Comparison of ENCODE assay signal across 22 cellular contexts in the genomic region with DNA sequence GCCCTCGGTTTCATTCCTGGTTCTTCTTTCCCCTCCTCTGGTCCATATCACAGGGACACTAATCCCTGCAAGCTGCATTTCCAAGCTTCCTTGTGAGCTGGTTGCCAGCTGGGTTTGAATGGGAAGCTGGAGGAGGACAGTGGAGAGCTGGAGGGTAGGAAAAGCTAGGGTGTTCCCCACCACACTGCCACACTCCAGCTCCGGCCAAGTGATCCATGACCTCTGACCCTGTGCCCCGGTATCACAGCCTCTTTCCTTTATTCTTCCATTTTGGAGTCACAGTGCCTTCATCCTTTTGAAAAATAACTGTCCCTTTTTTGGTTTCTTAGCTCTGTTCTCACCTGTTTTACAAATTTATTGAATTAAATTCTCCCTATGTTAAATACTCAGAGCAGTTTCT. TPM values are rescaled to one million over a fixed set of nuclear protein-coding genes. Genes with fewer than 3 reads are reported as not detected.
DNase-seq lines count a peak whose midpoint lies in the region; ATAC-seq and TF ChIP-seq lines count a peak whose summit lies in the region.
"Had no signal": no experiment of that assay in that cellular context is flagged by ENCODE, and none has a peak within 500 bp of the region (broad histone marks: within the 10 kb centered on the region; RNA-seq: fewer than 3 reads in every experiment).

No MANE protein-coding gene starts in this region.

- intact Hi-C loops in CD4-positive, alpha-beta T cell (cut with DNase I, micrococcal nuclease) = loop anchor here in 1 of 2 experiments (2.0 to 10.0 kb wide), 3 partner anchors 53 to 959 kb away; a partner anchor contains a TSS
- intact Hi-C loops in psoas muscle (cut with DNase I) = no loop called here

- H3K27ac Mint-ChIP-seq in CD4-positive, alpha-beta T cell = peak overlapping the region; percentile 98
- peak overlapping the region; percentile 56 for H3K27ac Mint-ChIP-seq in central memory CD8-positive, alpha-beta T cell (ENCODE audit: low read depth)
- H3K27ac Mint-ChIP-seq: B cell, GM23338 had no signal

- ATAC-seq in CD4-positive, alpha-beta T cell (ENCODE audit: poor library complexity) = no peak
- no peak for ATAC-seq in central memory CD8-positive, alpha-beta T cell (replicated peaks; ENCODE audit: extremely low read depth, poor library complexity, severe bottlenecking)
- ATAC-seq in psoas muscle (no peak), GM19035 (IDR thresholded peaks at IDR 0.05; ENCODE audit: unreplicated experiment) (no peak)
- ATAC-seq: A549, GM23338 had no signal

- H3K27ac ChIP-seq in CD4-positive, alpha-beta T cell (ENCODE audit: low read depth, low read length) = no peak overlapping the region
- H3K27ac ChIP-seq in psoas muscle = peak overlapping the region; percentile 25
- H3K27ac ChIP-seq: A549, Peyer's patch, SJCRH30 had no signal

- no peak overlapping the region for H3K4me3 Mint-ChIP-seq in CD4-positive, alpha-beta T cell
- no peak overlapping the region for H3K4me3 Mint-ChIP-seq in central memory CD8-positive, alpha-beta T cell
- H3K4me3 Mint-ChIP-seq: B cell, CD14-positive monocyte, GM23338 had no signal

- peaks cover 7% of the 10 kb centered on the region for H3K4me1 ChIP-seq in psoas muscle
- H3K4me1 ChIP-seq: SJCRH30 had no signal

- no peaks in the 10 kb centered on the region for H3K36me3 ChIP-seq in psoas muscle (ENCODE audit: insufficient read depth in 1 of 2, low read depth in 1 of 2)
- H3K36me3 ChIP-seq: Peyer's patch, SJCRH30 had no signal

- no peaks in the 10 kb centered on the region for H3K9me3 ChIP-seq in CD4-positive, alpha-beta T cell (ENCODE audit: control insufficient read depth, low read length)
- H3K9me3 ChIP-seq in psoas muscle = no peaks in the 10 kb centered on the region
- H3K9me3 ChIP-seq: A549, Caco-2, Peyer's patch, SJCRH30 had no signal

- TF ChIP-seq CTCF in CD4-positive, alpha-beta T cell (IDR thresholded peaks at IDR 0.05) = no peak
- no peak for TF ChIP-seq CTCF in psoas muscle (IDR thresholded peaks at IDR 0.05)

- POLR2A ChIA-PET in CD4-positive, alpha-beta T cell (lab: Charles Lee) = interaction anchor here (1.1 to 7.1 kb wide), 3 partner anchors 14 to 1059 kb away, joined by 4 to 143 read pairs (median 4); a partner anchor contains a TSS

- no peaks in the 10 kb centered on the region for H3K27me3 ChIP-seq in CD4-positive, alpha-beta T cell (ENCODE audit: control insufficient read depth, insufficient read depth, low read length)
- H3K27me3 ChIP-seq in psoas muscle (ENCODE audit: insufficient read depth in 3 of 3, low read length in 2 of 3) = no peaks in the 10 kb centered on the region
- H3K27me3 ChIP-seq: Peyer's patch, SJCRH30 had no signal

- no peak overlapping the region for H3K4me3 ChIP-seq in psoas muscle
- H3K4me3 ChIP-seq: A549, GM23338, Peyer's patch, SJCRH30 had no signal

- H3K4me1 Mint-ChIP-seq in CD4-positive, alpha-beta T cell (ENCODE audit: low read depth) = peaks cover 33% of the 10 kb centered on the region
- H3K4me1 Mint-ChIP-seq in central memory CD8-positive, alpha-beta T cell = peaks cover 8% of the 10 kb centered on the region

- no peaks in the 10 kb centered on the region for H3K9me3 Mint-ChIP-seq in CD4-positive, alpha-beta T cell
- H3K9me3 Mint-ChIP-seq in central memory CD8-positive, alpha-beta T cell = no peaks in the 10 kb centered on the region

- WGBS in psoas muscle, 3 donors = 82 to 89% (median 83%) methylated on average over 3 of the region's 3 CpGs

- CTCF ChIA-PET in CD4-positive, alpha-beta T cell (lab: Charles Lee) = interaction anchor here (1.6 kb wide), 1 partner anchor 10 kb away, joined by 5 read pairs; no protein-coding TSS in a partner anchor

- no peak for DNase-seq in CD4-positive, alpha-beta T cell
- DNase-seq in NCI-H69 (lab: John Stamatoyannopoulos, UW) (peak; percentile 18), psoas muscle (no peak), NCI-H510A treated with DMSO at 0.1 percent for 48 hours (lab: John Stamatoyannopoulos, UW) (no peak), NOMO-1 (lab: John Stamatoyannopoulos, UW; ENCODE audit: unreplicated experiment in 2 of 2) (no peak)
- no peak for DNase-seq in central memory CD8-positive, alpha-beta T cell (ENCODE audit: low spot score in 2 of 2)
- DNase-seq: Caco-2, DMS 273 treated with DMSO at 0.1 percent for 48 hours, DMS79 treated with DMSO at 0.1 percent for 48 hours, HCEC 1CT, KG1, NCI-H1092 treated with DMSO at 0.1 percent for 48 hours, NCI-H1436 treated with DMSO at 0.1 percent for 48 hours, NCI-H1930, NCI-H748 treated with DMSO at 0.1 percent for 48 hours, Peyer's patch, SJCRH30 had no signal

- no peaks in the 10 kb centered on the region for H3K27me3 Mint-ChIP-seq in CD4-positive, alpha-beta T cell
- H3K27me3 Mint-ChIP-seq in central memory CD8-positive, alpha-beta T cell = no peaks in the 10 kb centered on the region
- H3K27me3 Mint-ChIP-seq: B cell had no signal

- peaks cover 11% of the 10 kb centered on the region for H3K36me3 Mint-ChIP-seq in CD4-positive, alpha-beta T cell (ENCODE audit: low read depth)
- peaks cover 16% of the 10 kb centered on the region for H3K36me3 Mint-ChIP-seq in central memory CD8-positive, alpha-beta T cell (ENCODE audit: insufficient read depth)
- H3K36me3 Mint-ChIP-seq: CD14-positive monocyte had no signal

RNA-seq across cellular contexts. Expression of a gene that starts 13.1 kb away (rescaled TPM):
- 100 to 1,000 TPM; 290 to 319 TPM for total RNA-seq in CD4-positive, alpha-beta T cell
- 1 to 10 TPM in 2 of 4 donors, under 1 TPM in 2; 0.86 to 2.3 (median 1.3) TPM for total RNA-seq in psoas muscle
- 1 to 10 TPM in 2 of 3 donors, under 1 TPM in 1; 0.31 to 1.4 (median 1.2) TPM for polyA plus RNA-seq in psoas muscle

Comparison
In these comparisons a context has a peak if more than half of its experiments do, and no peak if none do; other contexts are left out.
1. RNA of a gene that starts 13.1 kb away (total RNA-seq): 290 to 319 TPM in CD4-positive, alpha-beta T cell; 0.86 to 2.3 TPM in psoas muscle; every median in the first group is over 10 times any median in the second.